ENCODE assay signal across 23 cellular contexts in the genomic region with DNA sequence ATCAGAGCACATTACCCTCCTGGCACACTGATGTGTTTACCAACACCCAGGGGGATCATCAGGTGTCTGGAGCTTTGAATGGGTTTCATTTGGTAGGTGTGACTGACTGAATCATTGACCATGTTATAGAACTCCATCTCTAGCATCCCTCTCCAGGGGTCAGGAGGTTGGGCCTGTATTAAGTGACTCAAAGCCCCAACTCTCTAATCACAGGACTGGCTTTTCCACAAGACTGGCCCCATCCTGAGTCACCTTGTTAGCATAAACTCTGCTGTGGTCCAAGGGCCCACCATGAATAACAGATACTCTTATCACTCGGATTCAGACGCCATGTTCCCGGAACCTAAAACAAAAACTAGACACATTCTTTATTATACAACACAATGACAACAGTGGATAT.
"Had no signal": no experiment of that assay in that cellular context is flagged by ENCODE, and none has a peak within 500 bp of the region (broad histone marks: within the 10 kb centered on the region; RNA-seq: fewer than 3 reads in every experiment).

No MANE protein-coding gene starts in this region.

- H3K27me3 Mint-ChIP-seq: progenitor cell of endocrine pancreas; stimulated activated naive CD8-positive, alpha-beta T cell treated with anti-CD3 and anti-CD28 coated beads, Interleukin-15, amount 100 ng/mL, for 72 hours had no signal

- H3K4me3 ChIP-seq: breast epithelium, coronary artery, gastrocnemius medialis, left ventricle myocardium inferior, skin epidermis, suprapubic skin, vagina had no signal

- DNase-seq: activated CD4-positive, alpha-beta T cell treated with anti-CD3 and anti-CD28 coated beads for 36 hours; activated CD8-positive, alpha-beta T cell treated with anti-CD3 and anti-CD28 coated beads for 36 hours; activated naive CD4-positive, alpha-beta T cell treated with Interleukin-2 at 50 U/mL for 16 hours; activated naive CD8-positive, alpha-beta T cell treated with anti-CD3 and anti-CD28 coated beads, Interleukin-2, amount 10 ng/mL, durations not matched to agents 7 days and 5 days; activated T-cell treated with anti-CD3 and anti-CD28 coated beads, Interleukin-2, amount 50 U/mL, for 24 hours; anterior cingulate cortex; gastrocnemius medialis; head of caudate nucleus; kidney; left ventricle myocardium inferior; occipital lobe; right cardiac atrium; stimulated activated CD4-positive, alpha-beta T cell treated with anti-CD3 and anti-CD28 coated beads, Interleukin-2, amount 100 ng/mL, for 48 hours; stimulated activated naive CD8-positive, alpha-beta T cell treated with anti-CD3 and anti-CD28 coated beads, Interleukin-15, amount 100 ng/mL, for 72 hours; T-helper 17 cell; trophoblast cell had no signal

- H3K27ac ChIP-seq: breast epithelium, coronary artery, gastrocnemius medialis, left ventricle myocardium inferior, skin epidermis, suprapubic skin, vagina had no signal

- H3K36me3 Mint-ChIP-seq: activated naive CD8-positive, alpha-beta T cell treated with anti-CD3 and anti-CD28 coated beads, Interleukin-2, amount 10 ng/mL, durations not matched to agents 7 days and 5 days had no signal

- H3K4me1 ChIP-seq: breast epithelium, gastrocnemius medialis, left ventricle myocardium inferior, suprapubic skin, vagina had no signal

- ATAC-seq: activated CD4-positive, alpha-beta T cell treated with anti-CD3 and anti-CD28 coated beads for 36 hours; activated CD8-positive, alpha-beta T cell treated with anti-CD3 and anti-CD28 coated beads for 36 hours; gastrocnemius medialis; right cardiac atrium; stimulated activated naive CD8-positive, alpha-beta T cell treated with anti-CD3 and anti-CD28 coated beads, Interleukin-15, amount 100 ng/mL, for 72 hours; T-helper 17 cell had no signal

- H3K27me3 ChIP-seq: breast epithelium, gastrocnemius medialis, suprapubic skin, vagina had no signal

- H3K9me3 Mint-ChIP-seq: activated naive CD8-positive, alpha-beta T cell treated with anti-CD3 and anti-CD28 coated beads, Interleukin-2, amount 10 ng/mL, durations not matched to agents 7 days and 5 days; activated T-cell treated with anti-CD3 and anti-CD28 coated beads, Interleukin-2, amount 50 U/mL, for 24 hours; activated T-helper 2 cell treated with anti-CD3 and anti-CD28 coated beads, Interferon-gamma antibody, Interleukin-2, Interleukin-4, amounts not matched to agents 10 μg/mL and 5 μg/mL and 100 μg/mL, durations not matched to agents 14 hours and 24 hours and 36 hours had no signal

- FAIRE-seq: kidney had no signal

- H3K36me3 ChIP-seq: breast epithelium, gastrocnemius medialis, left ventricle myocardium inferior, suprapubic skin, vagina had no signal

- H3K9me3 ChIP-seq: breast epithelium, gastrocnemius medialis, vagina had no signal

- H3K4me3 Mint-ChIP-seq: activated CD4-positive, alpha-beta T cell treated with anti-CD3 and anti-CD28 coated beads for 36 hours; activated CD8-positive, alpha-beta T cell treated with anti-CD3 and anti-CD28 coated beads for 36 hours; activated naive CD8-positive, alpha-beta T cell treated with anti-CD3 and anti-CD28 coated beads, Interleukin-2, amount 10 ng/mL, durations not matched to agents 7 days and 5 days; activated T-cell treated with anti-CD3 and anti-CD28 coated beads, Interleukin-2, amount 50 U/mL, for 24 hours; stimulated activated naive CD8-positive, alpha-beta T cell treated with anti-CD3 and anti-CD28 coated beads, Interleukin-15, amount 100 ng/mL, for 72 hours; T-helper 17 cell had no signal

- H3K27ac Mint-ChIP-seq: activated CD4-positive, alpha-beta T cell treated with anti-CD3 and anti-CD28 coated beads for 36 hours; activated CD8-positive, alpha-beta T cell treated with anti-CD3 and anti-CD28 coated beads for 36 hours; activated naive CD8-positive, alpha-beta T cell treated with anti-CD3 and anti-CD28 coated beads, Interleukin-2, amount 10 ng/mL, durations not matched to agents 7 days and 5 days; activated T-cell treated with anti-CD3 and anti-CD28 coated beads, Interleukin-2, amount 50 U/mL, for 24 hours; activated T-helper 2 cell treated with anti-CD3 and anti-CD28 coated beads, Interferon-gamma antibody, Interleukin-2, Interleukin-4, amounts not matched to agents 10 μg/mL and 5 μg/mL and 100 μg/mL, durations not matched to agents 14 hours and 24 hours and 36 hours; progenitor cell of endocrine pancreas; stimulated activated naive CD8-positive, alpha-beta T cell treated with anti-CD3 and anti-CD28 coated beads, Interleukin-15, amount 100 ng/mL, for 72 hours; T-helper 17 cell had no signal

- H3K4me1 Mint-ChIP-seq: activated CD4-positive, alpha-beta T cell treated with anti-CD3 and anti-CD28 coated beads for 36 hours; activated naive CD8-positive, alpha-beta T cell treated with anti-CD3 and anti-CD28 coated beads, Interleukin-2, amount 10 ng/mL, durations not matched to agents 7 days and 5 days; stimulated activated naive CD8-positive, alpha-beta T cell treated with anti-CD3 and anti-CD28 coated beads, Interleukin-15, amount 100 ng/mL, for 72 hours had no signal
